Comparison of ENCODE assay signal across 1 cellular context in the genomic region with DNA sequence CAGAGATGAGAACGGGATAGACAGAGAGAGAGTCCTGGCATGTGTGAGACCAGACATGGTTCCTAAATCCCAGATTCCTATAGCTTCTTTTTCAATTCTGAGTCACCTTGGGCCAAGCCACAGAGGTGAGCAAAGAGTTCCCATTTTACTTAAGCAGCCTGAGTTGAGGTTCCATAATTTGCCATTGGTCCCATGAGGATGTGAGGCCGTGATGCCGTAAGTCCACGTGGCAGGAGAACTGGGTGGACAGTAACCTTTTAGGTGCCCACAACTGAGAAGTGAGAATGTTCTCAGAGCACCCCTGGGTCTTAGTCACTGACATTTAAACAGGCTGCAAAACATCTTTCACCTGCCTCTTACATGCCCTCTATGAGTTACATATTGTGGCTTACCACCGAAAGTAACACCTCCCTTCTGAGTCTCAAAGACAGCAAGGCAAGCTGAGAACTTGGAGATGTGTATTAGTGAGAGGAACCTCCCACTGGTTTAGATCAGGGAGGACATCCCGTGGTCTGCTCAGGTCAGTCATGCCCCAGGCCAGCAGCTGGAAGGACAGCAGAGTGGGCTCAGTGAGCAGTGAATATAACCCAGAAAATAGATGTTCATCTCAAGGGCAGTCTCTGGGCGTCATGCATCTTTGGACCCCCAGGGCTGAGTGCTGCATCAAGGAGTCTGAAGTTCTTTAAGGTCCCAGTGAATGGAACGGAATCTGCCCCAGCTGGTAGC.
TF ChIP-seq lines count a peak whose summit lies in the region.

No MANE protein-coding gene starts in this region.

TF ChIP-seq in H1, 55 proteins besides CTCF, POLR2A, EP300 and RAD21 (continued from another document):
- TF ChIP-seq SRF (IDR thresholded peaks at IDR 0.05; ENCODE audit: low read depth, low read length): no peak
- TF ChIP-seq RFX5 (IDR thresholded peaks at IDR 0.05; ENCODE audit: borderline replicate concordance, low read depth, low read length): no peak
- TF ChIP-seq CHD2 (IDR thresholded peaks at IDR 0.05; ENCODE audit: low read length): no peak
- no peak for TF ChIP-seq NRF1 (IDR thresholded peaks at IDR 0.05; ENCODE audit: low read depth, low read length)
